Comparison of ENCODE assay signal across 8 cellular contexts in the genomic region with DNA sequence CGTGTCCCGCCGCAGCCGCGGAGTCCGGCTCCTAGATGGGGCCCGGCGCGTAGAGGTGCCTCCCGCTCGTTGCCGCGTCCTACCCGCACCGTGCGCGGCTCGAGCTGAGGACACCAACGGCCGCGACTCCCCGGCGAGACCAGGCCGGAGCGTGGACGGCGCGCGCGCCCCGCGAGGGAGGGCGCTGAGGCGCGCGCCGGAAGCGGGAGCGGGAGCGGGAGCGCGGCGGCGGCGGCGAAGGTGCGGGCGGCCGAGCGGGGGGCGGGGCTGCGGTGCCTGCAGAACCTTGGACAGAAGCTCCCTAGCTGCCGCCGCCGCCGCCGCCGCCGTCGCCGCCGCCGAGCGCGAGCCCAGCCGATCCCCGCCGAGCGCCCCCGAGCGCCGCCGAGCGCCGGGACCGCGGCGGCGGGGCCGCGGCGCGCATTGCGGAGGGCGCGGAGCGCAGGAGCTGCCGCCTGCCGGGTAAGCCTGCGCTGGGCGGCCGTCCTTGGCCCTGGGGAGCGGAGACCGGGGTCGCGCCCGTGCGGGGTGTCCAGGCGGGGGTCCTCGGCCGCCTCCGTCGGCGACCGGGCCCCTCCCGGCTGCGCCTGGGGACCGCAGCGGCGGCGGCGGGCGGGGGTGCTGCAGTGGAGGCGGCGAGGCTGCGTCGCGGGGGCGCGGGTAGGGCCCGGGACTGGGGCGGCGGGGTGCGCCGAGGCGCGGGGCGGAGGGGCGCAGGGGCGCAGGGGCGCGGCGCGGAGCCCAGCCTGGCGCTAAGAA. TPM values are rescaled to one million over a fixed set of nuclear protein-coding genes. Genes with fewer than 3 reads are reported as not detected.
DNase-seq lines count a peak whose midpoint lies in the region; ATAC-seq and TF ChIP-seq lines count a peak whose summit lies in the region.

A gene (plus strand): TSS at position 293 of the 759 bp plus-strand sequence. CDS start 628 bp downstream, outside the sequence.

- no peaks in the 10 kb centered on the region for H3K27me3 Mint-ChIP-seq in activated naive CD4-positive, alpha-beta T cell treated with anti-CD3 and anti-CD28 coated beads, Interleukin-2, amount 50 U/mL, for 24 hours
- no peaks in the 10 kb centered on the region for H3K27me3 Mint-ChIP-seq in osteocyte (ENCODE audit: unreplicated experiment)

- peaks cover 60% of the 10 kb centered on the region for H3K4me1 Mint-ChIP-seq in activated naive CD4-positive, alpha-beta T cell treated with anti-CD3 and anti-CD28 coated beads, Interleukin-2, amount 50 U/mL, for 24 hours
- peaks cover 29% of the 10 kb centered on the region for H3K4me1 Mint-ChIP-seq in osteocyte (ENCODE audit: unreplicated experiment)

- H3K4me3 ChIP-seq in HUES6 (ENCODE audit: low read depth, low read length): peak within 1 kb of the TSS; percentile 82
- H3K4me3 ChIP-seq in urinary bladder (ENCODE audit: low read depth, low read length): peak within 1 kb of the TSS; percentile 82

- TF ChIP-seq CTCF in osteocyte (IDR thresholded peaks at IDR 0.05): no peak

- intact Hi-C loops in Right ventricle myocardium inferior (cut with DNase I): loop anchor here (5.0 kb wide), 1 partner anchor 270 kb away; no protein-coding TSS in a partner anchor

- under 1% methylated on average over 135 of the region's 135 CpGs for WGBS in urinary bladder

- peaks cover 15% of the 10 kb centered on the region for H3K36me3 Mint-ChIP-seq in activated naive CD4-positive, alpha-beta T cell treated with anti-CD3 and anti-CD28 coated beads, Interleukin-2, amount 50 U/mL, for 24 hours
- peaks cover 3% of the 10 kb centered on the region for H3K36me3 Mint-ChIP-seq in osteocyte (ENCODE audit: unreplicated experiment)

- ATAC-seq in GM19467 (IDR thresholded peaks at IDR 0.05; ENCODE audit: unreplicated experiment) (peak; percentile 37), Right ventricle myocardium inferior (peak; percentile 32)

- no peaks in the 10 kb centered on the region for H3K9me3 ChIP-seq in HUES6 (ENCODE audit: control insufficient read depth, insufficient read depth, low read depth, low read length)

- no peaks in the 10 kb centered on the region for H3K9me3 Mint-ChIP-seq in activated naive CD4-positive, alpha-beta T cell treated with anti-CD3 and anti-CD28 coated beads, Interleukin-2, amount 50 U/mL, for 24 hours
- H3K9me3 Mint-ChIP-seq in osteocyte (ENCODE audit: unreplicated experiment): no peaks in the 10 kb centered on the region

- H3K9ac ChIP-seq in HUES6 (ENCODE audit: low read length): peak within 1 kb of the TSS; percentile 81

- DNase-seq in CMK (ENCODE audit: low read depth) (peak; percentile 24), SHP77 treated with DMSO at 0.1 percent for 48 hours (lab: John Stamatoyannopoulos, UW) (peak; percentile 12), Right ventricle myocardium inferior (ENCODE audit: missing footprints) (peak; percentile 81), osteocyte (ENCODE audit: extremely low spot score, unreplicated experiment) (peak; percentile 90)

- H3K27me3 ChIP-seq in HUES6 (ENCODE audit: control insufficient read depth, insufficient read depth, low read length): no peaks in the 10 kb centered on the region

- H3K4me1 ChIP-seq in HUES6 (ENCODE audit: control insufficient read depth, insufficient read depth, low read length): peaks cover 62% of the 10 kb centered on the region
- H3K4me1 ChIP-seq in urinary bladder (ENCODE audit: insufficient read depth): no peaks in the 10 kb centered on the region

- 0 out of 2 replicates have a peak within 1 kb of the TSS, but pooled peaks have one; percentile 55 for H3K27ac ChIP-seq in HUES6 (ENCODE audit: low read depth, low read length)
- no peak within 1 kb of the TSS for H3K27ac ChIP-seq in urinary bladder (ENCODE audit: low read depth)

- H3K4me3 Mint-ChIP-seq in activated naive CD4-positive, alpha-beta T cell treated with anti-CD3 and anti-CD28 coated beads, Interleukin-2, amount 50 U/mL, for 24 hours: peak within 1 kb of the TSS; percentile 90
- peak within 1 kb of the TSS; percentile 77 for H3K4me3 Mint-ChIP-seq in osteocyte (ENCODE audit: unreplicated experiment)

- peak within 1 kb of the TSS; percentile 79 for H3K27ac Mint-ChIP-seq in activated naive CD4-positive, alpha-beta T cell treated with anti-CD3 and anti-CD28 coated beads, Interleukin-2, amount 50 U/mL, for 24 hours
- peak within 1 kb of the TSS; percentile 52 for H3K27ac Mint-ChIP-seq in osteocyte (ENCODE audit: unreplicated experiment)

- peaks cover 33% of the 10 kb centered on the region for H3K36me3 ChIP-seq in HUES6 (ENCODE audit: control insufficient read depth, insufficient read depth, low read length)
- no peaks in the 10 kb centered on the region for H3K36me3 ChIP-seq in urinary bladder (ENCODE audit: insufficient read depth)

RNA-seq across cellular contexts. Expression of the gene that starts here (rescaled TPM):
- 1.3 TPM for total RNA-seq in Right ventricle myocardium inferior
- total RNA-seq in osteocyte: 1.4 and 1.8 TPM in 2 replicates
- total RNA-seq in urinary bladder: 1.5 TPM
- 0.60 TPM for polyA plus RNA-seq in urinary bladder

Comparison
In these comparisons a context has a peak if more than half of its experiments do, and no peak if none do; other contexts are left out.
1. DNase-seq: peak in every context shown above with its lines; median percentile 90 in osteocyte; 81 in Right ventricle myocardium inferior; 24 in CMK; 12 in SHP77 treated with DMSO at 0.1 percent for 48 hours.